26 cellular contexts compared by ENCODE assay signal in the genomic region with DNA sequence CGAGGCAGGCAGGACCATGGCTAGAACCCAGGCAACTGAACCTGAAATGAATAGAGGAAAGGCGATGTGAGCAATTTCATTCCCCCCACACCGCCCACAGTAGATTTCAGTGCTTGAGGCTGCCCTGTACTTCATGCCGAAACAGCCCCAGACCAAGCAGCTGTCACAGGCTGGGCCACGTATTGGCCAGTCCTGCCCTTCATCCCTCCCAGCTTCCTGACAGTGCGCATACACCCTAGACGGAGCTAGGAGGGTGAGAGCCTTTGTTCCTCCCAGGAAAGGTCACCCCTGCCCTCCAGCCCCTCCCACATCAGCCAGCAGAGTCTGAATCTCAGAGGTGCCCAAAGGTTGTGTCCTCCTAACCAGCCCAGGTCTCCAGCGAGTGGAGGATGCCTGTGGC.
"Had no signal": no experiment of that assay in that cellular context is flagged by ENCODE, and none has a peak within 500 bp of the region (broad histone marks: within the 10 kb centered on the region; RNA-seq: fewer than 3 reads in every experiment).

No MANE protein-coding gene starts in this region.

- H3K9me3 ChIP-seq: colonic mucosa, left lung, mucosa of descending colon, pancreas, prostate gland, suprapubic skin, tibial artery, upper lobe of right lung had no signal

- H3K36me3 Mint-ChIP-seq: activated naive CD4-positive, alpha-beta T cell treated with anti-CD3 and anti-CD28 coated beads, Interleukin-2, amount 50 U/mL, for 24 hours; natural killer cell treated with Interleukin-12 subunit alpha and Interleukin-12 subunit beta and Interleukin-15 and Interleukin-18, amount 100 ng/mL, for 72 hours had no signal

- ATAC-seq: activated CD4-positive, CD25-positive, alpha-beta regulatory T cell treated with anti-CD3 and anti-CD28 coated beads, Interleukin-2, amount 50 U/mL, for 24 hours; activated naive CD8-positive, alpha-beta T cell treated with anti-CD3 and anti-CD28 coated beads, Interleukin-2, amount 50 U/mL, for 24 hours; left lung; mucosa of descending colon; natural killer cell treated with Interleukin-12 subunit alpha and Interleukin-12 subunit beta and Interleukin-15 and Interleukin-18, amount 100 ng/mL, for 72 hours; pancreas; T-helper 17 cell; upper lobe of right lung had no signal

- H3K4me3 ChIP-seq: colonic mucosa, left lung, mucosa of descending colon, pancreas, prostate gland, suprapubic skin, tibial artery, upper lobe of right lung had no signal

- H3K27me3 Mint-ChIP-seq: activated CD4-positive, alpha-beta memory T cell treated with anti-CD3 and anti-CD28 coated beads, Interleukin-2, amount 10 ng/mL, durations not matched to agents 7 days and 5 days; activated CD4-positive, alpha-beta T cell treated with anti-CD3 and anti-CD28 coated beads, Interleukin-2, amount 10 ng/mL, durations not matched to agents 7 days and 5 days; activated naive CD4-positive, alpha-beta T cell treated with anti-CD3 and anti-CD28 coated beads, Interleukin-2, amount 50 U/mL, for 24 hours; activated naive CD8-positive, alpha-beta T cell treated with anti-CD3 and anti-CD28 coated beads, Interleukin-2, amount 50 U/mL, for 24 hours; natural killer cell treated with Interleukin-12 subunit alpha and Interleukin-12 subunit beta and Interleukin-15 and Interleukin-18, amount 100 ng/mL, for 72 hours; T-helper 17 cell had no signal

- H3K27ac Mint-ChIP-seq: activated CD4-positive, alpha-beta memory T cell treated with anti-CD3 and anti-CD28 coated beads, Interleukin-2, amount 10 ng/mL, durations not matched to agents 7 days and 5 days; activated CD4-positive, alpha-beta T cell treated with anti-CD3 and anti-CD28 coated beads, Interleukin-2, amount 10 ng/mL, durations not matched to agents 7 days and 5 days; activated naive CD4-positive, alpha-beta T cell treated with anti-CD3 and anti-CD28 coated beads, Interleukin-2, amount 50 U/mL, for 24 hours; activated naive CD8-positive, alpha-beta T cell treated with anti-CD3 and anti-CD28 coated beads, Interleukin-2, amount 50 U/mL, for 24 hours; activated T-helper 2 cell treated with anti-CD3 and anti-CD28 coated beads, Interferon-gamma antibody, Interleukin-2, Interleukin-4, amounts not matched to agents 10 μg/mL and 5 μg/mL and 100 μg/mL, durations not matched to agents 14 hours and 24 hours and 36 hours; natural killer cell treated with Interleukin-12 subunit alpha and Interleukin-12 subunit beta and Interleukin-15 and Interleukin-18, amount 100 ng/mL, for 72 hours had no signal

- DNase-seq: activated CD4-positive, alpha-beta memory T cell treated with anti-CD3 and anti-CD28 coated beads, Interleukin-2, amount 10 ng/mL, durations not matched to agents 7 days and 5 days; activated CD4-positive, alpha-beta T cell treated with anti-CD3 and anti-CD28 coated beads, Interleukin-2, amount 10 ng/mL, durations not matched to agents 7 days and 5 days; activated naive CD8-positive, alpha-beta T cell treated with anti-CD3 and anti-CD28 coated beads, Interleukin-2, amount 50 U/mL, for 24 hours; activated T-cell treated with anti-CD3 and anti-CD28 coated beads, Interleukin-2, amount 50 U/mL, for 48 hours; colonic mucosa; effector CD8-positive, alpha-beta T cell; hypothalamus; immature natural killer cell; kidney; mucosa of descending colon; pancreas; retina; stimulated activated naive CD4-positive, alpha-beta T cell; SW 1271; T-helper 17 cell; T1000; tibial artery; upper lobe of right lung; WERI-Rb-1 had no signal

- H3K9me3 Mint-ChIP-seq: activated CD4-positive, alpha-beta memory T cell treated with anti-CD3 and anti-CD28 coated beads, Interleukin-2, amount 10 ng/mL, durations not matched to agents 7 days and 5 days; activated CD4-positive, alpha-beta T cell treated with anti-CD3 and anti-CD28 coated beads, Interleukin-2, amount 10 ng/mL, durations not matched to agents 7 days and 5 days; activated naive CD4-positive, alpha-beta T cell treated with anti-CD3 and anti-CD28 coated beads, Interleukin-2, amount 50 U/mL, for 24 hours; activated naive CD8-positive, alpha-beta T cell treated with anti-CD3 and anti-CD28 coated beads, Interleukin-2, amount 50 U/mL, for 24 hours; activated T-helper 2 cell treated with anti-CD3 and anti-CD28 coated beads, Interferon-gamma antibody, Interleukin-2, Interleukin-4, amounts not matched to agents 10 μg/mL and 5 μg/mL and 100 μg/mL, durations not matched to agents 14 hours and 24 hours and 36 hours; immature natural killer cell; natural killer cell treated with Interleukin-12 subunit alpha and Interleukin-12 subunit beta and Interleukin-15 and Interleukin-18, amount 100 ng/mL, for 72 hours had no signal

- H3K4me1 ChIP-seq: colonic mucosa, pancreas, prostate gland had no signal

- H3K27ac ChIP-seq: colonic mucosa, left lung, pancreas, prostate gland, suprapubic skin, tibial artery, upper lobe of right lung, WERI-Rb-1 had no signal

- H3K4me3 Mint-ChIP-seq: activated CD4-positive, alpha-beta memory T cell treated with anti-CD3 and anti-CD28 coated beads, Interleukin-2, amount 10 ng/mL, durations not matched to agents 7 days and 5 days; activated CD4-positive, alpha-beta T cell treated with anti-CD3 and anti-CD28 coated beads, Interleukin-2, amount 10 ng/mL, durations not matched to agents 7 days and 5 days; activated naive CD4-positive, alpha-beta T cell treated with anti-CD3 and anti-CD28 coated beads, Interleukin-2, amount 50 U/mL, for 24 hours; activated naive CD8-positive, alpha-beta T cell treated with anti-CD3 and anti-CD28 coated beads, Interleukin-2, amount 50 U/mL, for 24 hours; immature natural killer cell; natural killer cell treated with Interleukin-12 subunit alpha and Interleukin-12 subunit beta and Interleukin-15 and Interleukin-18, amount 100 ng/mL, for 72 hours; T-helper 17 cell had no signal

- H3K4me1 Mint-ChIP-seq: activated CD4-positive, alpha-beta memory T cell treated with anti-CD3 and anti-CD28 coated beads, Interleukin-2, amount 10 ng/mL, durations not matched to agents 7 days and 5 days; activated CD4-positive, alpha-beta T cell treated with anti-CD3 and anti-CD28 coated beads, Interleukin-2, amount 10 ng/mL, durations not matched to agents 7 days and 5 days; activated naive CD4-positive, alpha-beta T cell treated with anti-CD3 and anti-CD28 coated beads, Interleukin-2, amount 50 U/mL, for 24 hours; activated naive CD8-positive, alpha-beta T cell treated with anti-CD3 and anti-CD28 coated beads, Interleukin-2, amount 50 U/mL, for 24 hours; immature natural killer cell had no signal

- H3K36me3 ChIP-seq: colonic mucosa, prostate gland had no signal

- H3K27me3 ChIP-seq: colonic mucosa, left lung, pancreas, suprapubic skin, tibial artery, upper lobe of right lung had no signal
